ENCODE assay signal across 8 cellular contexts in the genomic region with DNA sequence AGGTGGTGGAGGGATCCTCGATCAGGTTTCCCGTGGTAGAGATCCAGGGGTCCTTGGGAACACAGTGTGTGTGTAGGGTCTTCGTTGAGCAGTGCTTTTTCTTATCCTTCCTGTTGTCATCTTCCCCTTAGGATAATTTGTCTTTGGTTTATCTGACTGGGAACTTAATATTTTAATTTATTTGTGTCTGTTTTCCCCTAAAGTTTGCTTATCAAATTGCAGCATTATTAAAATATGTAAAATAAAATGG. TPM values are rescaled to one million over a fixed set of nuclear protein-coding genes. Genes with fewer than 3 reads are reported as not detected.
A peak's percentile ranks its signal among the peaks of the same experiment; 100 is the strongest.
DNase-seq lines count a peak whose midpoint lies in the region; ATAC-seq and TF ChIP-seq lines count a peak whose summit lies in the region.

No MANE protein-coding gene starts in this region.

- H3K4me1 ChIP-seq in SK-N-SH (ENCODE audit: control insufficient read depth in 1 of 2, insufficient read depth in 2 of 2, low read depth in 1 of 2, low read length in 1 of 2) = peaks cover 7 to 30% of the 10 kb centered on the region in 2 experiments; a peak in 3 of 4 replicates
- peaks cover 39% of the 10 kb centered on the region for H3K4me1 ChIP-seq in adipocyte (ENCODE audit: control insufficient read depth, insufficient read depth, low read length)

- H3K9me2 ChIP-seq in SK-N-SH = no peaks in the 10 kb centered on the region

- H3K79me2 ChIP-seq in SK-N-SH (ENCODE audit: insufficient read depth) = peaks cover 78% of the 10 kb centered on the region

- 0 out of 2 replicates have a peak, but pooled peaks have one; percentile 1 for TF ChIP-seq CTCF in SK-N-SH (IDR thresholded peaks at IDR 0.05)
- no peak for TF ChIP-seq CTCF in kidney epithelial cell (IDR thresholded peaks at IDR 0.05; ENCODE audit: insufficient read depth, low read length, poor library complexity, severe bottlenecking)

- DNase-seq in SK-N-SH (no peak), adipocyte (ENCODE audit: low read depth) (no peak), kidney epithelial cell (ENCODE audit: low read depth) (no peak), substantia nigra (lab: John Stamatoyannopoulos, UW) (no peak), NCI-H345 (lab: John Stamatoyannopoulos, UW) (no peak), ecto neural progenitor cell (ENCODE audit: low spot score) (no peak)
- no peak for DNase-seq in activated CD4-positive, CD25-positive, alpha-beta regulatory T cell treated with anti-CD3 and anti-CD28 coated beads, Interleukin-2, amount 50 U/mL, for 72 hours

- peak overlapping the region; percentile 74 for H3K4me2 ChIP-seq in SK-N-SH

- peak overlapping the region; percentile 93 to 95 for H3K4me3 ChIP-seq in SK-N-SH (ENCODE audit: low read depth in 2 of 2, low read length in 1 of 2)
- H3K4me3 ChIP-seq in adipocyte (ENCODE audit: low read length) = peak overlapping the region; percentile 98
- H3K4me3 ChIP-seq in kidney epithelial cell (ENCODE audit: low read depth, low read length) = peak overlapping the region; percentile 85

- H3K27ac ChIP-seq in SK-N-SH (ENCODE audit: low read depth in 2 of 2, low read length in 1 of 2) = peak overlapping the region; percentile 97 to 98
- peak overlapping the region; percentile 91 for H3K27ac ChIP-seq in substantia nigra (ENCODE audit: low read depth, low read length, poor library complexity, severe bottlenecking)

- H3K9ac ChIP-seq in SK-N-SH (peak overlapping the region; percentile 98), adipocyte (ENCODE audit: low read length) (peak overlapping the region; percentile 98)

- H3K36me3 ChIP-seq in SK-N-SH (replicated peaks in 1 of 2; ENCODE audit: control insufficient read depth in 1 of 2, insufficient read depth in 2 of 2, low read length in 1 of 2) (peaks cover 29 to 33% of the 10 kb centered on the region in 2 experiments), adipocyte (ENCODE audit: control insufficient read depth, insufficient read depth, low read length, severe bottlenecking) (peaks cover 23% of the 10 kb centered on the region), kidney epithelial cell (ENCODE audit: control insufficient read depth, insufficient read depth, low read length) (no peaks in the 10 kb centered on the region)

- WGBS in SK-N-SH (ENCODE audit: low lambda C conversion rate) = 0% methylated on average over 3 of the region's 3 CpGs

- peak overlapping the region; percentile 53 for H2AFZ ChIP-seq in SK-N-SH (ENCODE audit: low read depth)

- POLR2A ChIA-PET in SK-N-SH (lab: Yijun Ruan, JAX) = no interaction called here

- no peak for TF ChIP-seq EP300 in SK-N-SH (IDR thresholded peaks at IDR 0.05; ENCODE audit: borderline replicate concordance in 1 of 2, low read depth in 1 of 2, low read length in 1 of 2)

- CTCF ChIA-PET in SK-N-SH (lab: Yijun Ruan, JAX) = no interaction called here

- H4K20me1 ChIP-seq in SK-N-SH (ENCODE audit: insufficient read depth) = peaks cover 4% of the 10 kb centered on the region; the same call in 1 of the 2 replicates

- H3F3A ChIP-seq in SK-N-SH (replicated peaks; ENCODE audit: insufficient read depth) = peaks cover 9% of the 10 kb centered on the region

- H3K9me3 ChIP-seq in SK-N-SH (no peaks in the 10 kb centered on the region), adipocyte (ENCODE audit: control insufficient read depth, low read length) (no peaks in the 10 kb centered on the region)

- H3K27me3 ChIP-seq in SK-N-SH (ENCODE audit: insufficient read depth) (no peaks in the 10 kb centered on the region), adipocyte (replicated peaks; ENCODE audit: control insufficient read depth, insufficient read depth, low read length) (no peaks in the 10 kb centered on the region), kidney epithelial cell (ENCODE audit: control insufficient read depth, insufficient read depth, low read length) (no peaks in the 10 kb centered on the region)

- ATAC-seq in SK-N-SH treated with all-trans-retinoic acid at 6 μM for 48 hours = no peak

- no peak for TF ChIP-seq RAD21 in SK-N-SH (IDR thresholded peaks at IDR 0.05; ENCODE audit: low read length)

TF ChIP-seq in SK-N-SH, 30 proteins besides CTCF, POLR2A, EP300 and RAD21:
- no peak for TF ChIP-seq GATA2 (CRISPR knock-in tag; IDR thresholded peaks at IDR 0.05)

TF ChIP-seq in SK-N-SH treated with all-trans-retinoic acid at 6 μM for 48 hours, 23 proteins besides CTCF, POLR2A, EP300 and RAD21 (continues in another document):
- no peak for TF ChIP-seq ARNTL (CRISPR knock-in tag; IDR thresholded peaks at IDR 0.05; ENCODE audit: borderline replicate concordance, low read depth)
- no peak for TF ChIP-seq ZC3H10 (CRISPR knock-in tag; IDR thresholded peaks at IDR 0.05)
- no peak for TF ChIP-seq ESRRG (CRISPR knock-in tag; IDR thresholded peaks at IDR 0.05)
- TF ChIP-seq ISL1 (CRISPR knock-in tag; IDR thresholded peaks at IDR 0.05) = no peak
- TF ChIP-seq ZNF8 (CRISPR knock-in tag; IDR thresholded peaks at IDR 0.05) = no peak
- TF ChIP-seq CSDC2 (CRISPR knock-in tag; IDR thresholded peaks at IDR 0.05) = no peak
- no peak for TF ChIP-seq ZNF70 (CRISPR knock-in tag; IDR thresholded peaks at IDR 0.05)
- TF ChIP-seq ZFP30 (CRISPR knock-in tag; IDR thresholded peaks at IDR 0.05) = no peak
- TF ChIP-seq TSHZ2 (CRISPR knock-in tag; IDR thresholded peaks at IDR 0.05) = no peak
- TF ChIP-seq ZFP3 (CRISPR knock-in tag; IDR thresholded peaks at IDR 0.05) = no peak
- TF ChIP-seq, protein P1, sequence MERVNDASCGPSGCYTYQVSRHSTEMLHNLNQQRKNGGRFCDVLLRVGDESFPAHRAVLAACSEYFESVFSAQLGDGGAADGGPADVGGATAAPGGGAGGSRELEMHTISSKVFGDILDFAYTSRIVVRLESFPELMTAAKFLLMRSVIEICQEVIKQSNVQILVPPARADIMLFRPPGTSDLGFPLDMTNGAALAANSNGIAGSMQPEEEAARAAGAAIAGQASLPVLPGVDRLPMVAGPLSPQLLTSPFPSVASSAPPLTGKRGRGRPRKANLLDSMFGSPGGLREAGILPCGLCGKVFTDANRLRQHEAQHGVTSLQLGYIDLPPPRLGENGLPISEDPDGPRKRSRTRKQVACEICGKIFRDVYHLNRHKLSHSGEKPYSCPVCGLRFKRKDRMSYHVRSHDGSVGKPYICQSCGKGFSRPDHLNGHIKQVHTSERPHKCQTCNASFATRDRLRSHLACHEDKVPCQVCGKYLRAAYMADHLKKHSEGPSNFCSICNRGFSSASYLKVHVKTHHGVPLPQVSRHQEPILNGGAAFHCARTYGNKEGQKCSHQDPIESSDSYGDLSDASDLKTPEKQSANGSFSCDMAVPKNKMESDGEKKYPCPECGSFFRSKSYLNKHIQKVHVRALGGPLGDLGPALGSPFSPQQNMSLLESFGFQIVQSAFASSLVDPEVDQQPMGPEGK (CRISPR knock-in tag; IDR thresholded peaks at IDR 0.05; ENCODE audit: borderline replicate concordance) = no peak
- no peak for TF ChIP-seq PPARA (CRISPR knock-in tag; IDR thresholded peaks at IDR 0.05; ENCODE audit: borderline replicate concordance)
- no peak for TF ChIP-seq POU6F1 (CRISPR knock-in tag; IDR thresholded peaks at IDR 0.05; ENCODE audit: borderline replicate concordance, low read depth)
- TF ChIP-seq RARB (CRISPR knock-in tag; IDR thresholded peaks at IDR 0.05) = no peak
- no peak for TF ChIP-seq BACH2 (CRISPR knock-in tag; IDR thresholded peaks at IDR 0.05; ENCODE audit: borderline replicate concordance)

RNA-seq across cellular contexts. Expression of gene RBM7, which starts 0.4 kb away (rescaled TPM):
- 19.5 and 22.4 TPM in 2 replicates for polyA plus RNA-seq in SK-N-SH (2012; rRNA removed)
- polyA plus RNA-seq in SK-N-SH (2012; cell fraction: cytosol; rRNA removed) = 22.3 and 25.0 TPM in 2 replicates
- 5.0 and 14.9 TPM in 2 replicates for polyA plus RNA-seq in SK-N-SH (2012; cell fraction: nucleus; rRNA removed)
- total RNA-seq in kidney epithelial cell = 40.2 and 43.5 TPM in 2 replicates

RNA-seq across cellular contexts. Expression of gene C11orf71, which starts 0.6 kb away (rescaled TPM):
- polyA plus RNA-seq in SK-N-SH (2012; rRNA removed) = 7.8 and 8.4 TPM in 2 replicates
- polyA plus RNA-seq in SK-N-SH (2012; cell fraction: cytosol; rRNA removed) = 6.1 and 6.3 TPM in 2 replicates
- 10.5 and 20.8 TPM in 2 replicates for polyA plus RNA-seq in SK-N-SH (2012; cell fraction: nucleus; rRNA removed)
- 1.6 and 1.9 TPM in 2 replicates for total RNA-seq in kidney epithelial cell

RNA-seq across cellular contexts. Expression of gene REXO2, which starts 38.4 kb away (rescaled TPM):
- polyA plus RNA-seq in SK-N-SH (2012; rRNA removed) = 386 and 419 TPM in 2 replicates
- polyA plus RNA-seq in SK-N-SH (2012; cell fraction: cytosol; rRNA removed) = 408 and 424 TPM in 2 replicates
- 132 and 197 TPM in 2 replicates for polyA plus RNA-seq in SK-N-SH (2012; cell fraction: nucleus; rRNA removed)
- total RNA-seq in kidney epithelial cell = 116 and 147 TPM in 2 replicates
